In genomic region chr11:72629266-72629665, GRCh38 we compare ENCODE assay signal across 13 cellular contexts. TPM values are rescaled to one million over a fixed set of nuclear protein-coding genes. Genes with fewer than 3 reads are reported as not detected.
DNase-seq lines count a peak whose midpoint lies in the region; ATAC-seq and TF ChIP-seq lines count a peak whose summit lies in the region.
"Had no signal": no experiment of that assay in that cellular context is flagged by ENCODE, and none has a peak within 500 bp of the region (broad histone marks: within the 10 kb centered on the region; RNA-seq: fewer than 3 reads in every experiment).

No MANE protein-coding gene starts in this region.

- H3K36me3 ChIP-seq in BE2C (peaks cover 43% of the 10 kb centered on the region), heart left ventricle (no peaks in the 10 kb centered on the region), rectal smooth muscle tissue (ENCODE audit: control insufficient read depth, insufficient read depth, low read length) (no peaks in the 10 kb centered on the region)

- intact Hi-C loops in heart left ventricle (cut with DNase I): no loop called here

- TF ChIP-seq POLR2A in heart left ventricle (IDR thresholded peaks at IDR 0.05): no peak

- H3K4me1 ChIP-seq in BE2C (peaks cover 45% of the 10 kb centered on the region), heart left ventricle (peaks cover 15 to 97% (median 83%) of the 10 kb centered on the region in 12 donors), rectal smooth muscle tissue (ENCODE audit: control insufficient read depth, insufficient read depth, low read length) (peaks cover 72% of the 10 kb centered on the region)

- no peak overlapping the region for H3K9ac ChIP-seq in rectal smooth muscle tissue (ENCODE audit: low read length)

- ATAC-seq in heart left ventricle (peak; percentile 16 to 43 (median 32)), GM21367 (IDR thresholded peaks at IDR 0.05; ENCODE audit: unreplicated experiment) (no peak)
- ATAC-seq: GM12878, HCT116 had no signal

- H3K27ac ChIP-seq in heart left ventricle (peak overlapping the region in 11 of 12 donors; percentile 37 to 89 (median 71)), rectal smooth muscle tissue (ENCODE audit: low read depth, low read length) (peak overlapping the region; percentile 91)

- H3K27me3 ChIP-seq in BE2C (no peaks in the 10 kb centered on the region), heart left ventricle (no peaks in the 10 kb centered on the region), rectal smooth muscle tissue (ENCODE audit: control insufficient read depth, insufficient read depth, low read length) (no peaks in the 10 kb centered on the region)

- no peaks in the 10 kb centered on the region for H3K9me3 ChIP-seq in BE2C
- no peaks in the 10 kb centered on the region for H3K9me3 ChIP-seq in heart left ventricle

- peak; percentile 89 for DNase-seq in BE2C
- DNase-seq in SK-N-DZ (ENCODE audit: low spot score): peak; percentile 68
- DNase-seq in heart left ventricle: peak; percentile 66 to 87 (median 78)
- DNase-seq in activated naive CD4-positive, alpha-beta T cell treated with Interleukin-2 at 50 U/mL for 16 hours: no peak
- DNase-seq in foreskin melanocyte: no peak
- no peak for DNase-seq in SKM-1 treated with dmso at 0.1 percent for 144 hours (lab: John Stamatoyannopoulos, UW; ENCODE audit: unreplicated experiment)
- DNase-seq: DMS53, NCI-H1092, NCI-H748 treated with DMSO at 0.1 percent for 48 hours had no signal

- TF ChIP-seq CTCF in BE2C (IDR thresholded peaks at IDR 0.05; ENCODE audit: low read depth, low read length) (no peak), heart left ventricle (IDR thresholded peaks at IDR 0.05) (no peak)

- H3K4me3 ChIP-seq in BE2C (ENCODE audit: low read depth, low read length): no peak overlapping the region
- no peak overlapping the region for H3K4me3 ChIP-seq in heart left ventricle
- H3K4me3 ChIP-seq in rectal smooth muscle tissue (ENCODE audit: low read length): no peak overlapping the region
- H3K4me3 ChIP-seq: GM12878 had no signal

- 63 to 84% (median 64%) methylated on average over 5 of the region's 5 CpGs for WGBS in heart left ventricle, 4 donors

RNA-seq across cellular contexts. Expression of gene PDE2A, which starts 45.0 kb away (rescaled TPM):
- 298 TPM for polyA plus RNA-seq in BE2C (2012; ENCODE audit: insufficient read depth, insufficient read length, low read depth)
- 8.2 and 12.9 TPM in 2 replicates for polyA plus RNA-seq in SK-N-DZ (2014; cell fraction: cytosol; rRNA removed)
- 45.4 and 47.9 TPM in 2 replicates for polyA plus RNA-seq in SK-N-DZ (2014; cell fraction: nucleus; rRNA removed)
- total RNA-seq in heart left ventricle: 10 to 100 TPM; 16.8 to 53.7 (median 23.7) TPM
- 10 to 100 TPM; 23.2 to 24.1 TPM for polyA plus RNA-seq in heart left ventricle

Comparison
In these comparisons a context has a peak if more than half of its experiments do, and no peak if none do; other contexts are left out.
1. DNase-seq: peak in BE2C (single experiment), SK-N-DZ (single experiment) and heart left ventricle (5 of 5); none in activated naive CD4-positive, alpha-beta T cell treated with Interleukin-2 at 50 U/mL for 16 hours (single experiment), foreskin melanocyte (single experiment) and SKM-1 treated with dmso at 0.1 percent for 144 hours (single experiment).